ENCODE assay signal across 13 cellular contexts in genomic region chr16:85171004-85171808, GRCh38. TPM values are rescaled to one million over a fixed set of nuclear protein-coding genes. Genes with fewer than 3 reads are reported as not detected.
A peak's percentile ranks its signal among the peaks of the same experiment; 100 is the strongest.
DNase-seq lines count a peak whose midpoint lies in the region; ATAC-seq, FAIRE-seq and TF ChIP-seq lines count a peak whose summit lies in the region.
"Had no signal": no experiment of that assay in that cellular context is flagged by ENCODE, and none has a peak within 500 bp of the region (broad histone marks: within the 10 kb centered on the region; RNA-seq: fewer than 3 reads in every experiment).

No MANE protein-coding gene starts in this region.

- H3K9me3 Mint-ChIP-seq in Caco-2 (ENCODE audit: unreplicated experiment) (no peaks in the 10 kb centered on the region), glutamatergic neuron (ENCODE audit: unreplicated experiment) (peaks cover 31% of the 10 kb centered on the region)

- H3K27me3 ChIP-seq in Caco-2 (replicated peaks; ENCODE audit: control insufficient read depth, insufficient read depth, low read length) (no peaks in the 10 kb centered on the region), rectal smooth muscle tissue (ENCODE audit: control insufficient read depth, insufficient read depth, low read length) (no peaks in the 10 kb centered on the region)

- H3K36me3 Mint-ChIP-seq in Caco-2 (ENCODE audit: insufficient read depth, unreplicated experiment) (peaks cover 6% of the 10 kb centered on the region), T-helper 17 cell (ENCODE audit: low read depth) (peaks cover 8% of the 10 kb centered on the region), glutamatergic neuron (ENCODE audit: unreplicated experiment) (no peaks in the 10 kb centered on the region)

- H3K9me3 ChIP-seq in Caco-2 (no peaks in the 10 kb centered on the region), T-helper 17 cell (ENCODE audit: control insufficient read depth, low read length, poor library complexity, severe bottlenecking) (no peaks in the 10 kb centered on the region)

- H3K4me1 ChIP-seq in Caco-2 (peaks cover 61% of the 10 kb centered on the region), rectal smooth muscle tissue (ENCODE audit: control insufficient read depth, insufficient read depth, low read length) (peaks cover 19% of the 10 kb centered on the region)

- CTCF ChIA-PET in Caco-2 (lab: Charles Lee): no interaction called here

- no TSS peak for BruUV-seq in Caco-2 (replicated peaks; lab: Mats Ljungman, UMichigan)

- POLR2A ChIA-PET in Caco-2 (lab: Charles Lee): no interaction called here

- TF ChIP-seq CTCF in Caco-2 (IDR thresholded peaks at IDR 0.05; ENCODE audit: insufficient read depth in 1 of 2, low read depth in 1 of 2, low read length in 1 of 2, severe bottlenecking in 1 of 2, unreplicated experiment in 1 of 2) (no peak), glutamatergic neuron (IDR thresholded peaks at IDR 0.05; ENCODE audit: partially characterized antibody, unreplicated experiment) (no peak)

- ATAC-seq in T-helper 17 cell (no peak), HG02852 (IDR thresholded peaks at IDR 0.05; ENCODE audit: unreplicated experiment) (no peak), HG02938 (IDR thresholded peaks at IDR 0.05; ENCODE audit: unreplicated experiment) (no peak)

- no peak for FAIRE-seq in GM12891 (lab: Jason Lieb, UNC)

- H3K36me3 ChIP-seq in Caco-2 (ENCODE audit: control insufficient read depth, insufficient read depth, low read length) (no peaks in the 10 kb centered on the region), rectal smooth muscle tissue (ENCODE audit: control insufficient read depth, insufficient read depth, low read length) (no peaks in the 10 kb centered on the region)

- H3K9ac ChIP-seq in rectal smooth muscle tissue (ENCODE audit: low read length): no peak overlapping the region

- H3K27me3 Mint-ChIP-seq in Caco-2 (ENCODE audit: insufficient read depth, unreplicated experiment) (no peaks in the 10 kb centered on the region), T-helper 17 cell (peaks cover 74% of the 10 kb centered on the region), glutamatergic neuron (ENCODE audit: unreplicated experiment) (peaks cover 7% of the 10 kb centered on the region)

- no peak overlapping the region; the same call in 1 of the 2 replicates for H3K4me3 ChIP-seq in Caco-2 (ENCODE audit: low read depth, low read length)
- H3K4me3 ChIP-seq in rectal smooth muscle tissue (ENCODE audit: low read length): peak overlapping the region; percentile 64

- peak overlapping the region; percentile 64 for H3K4me3 Mint-ChIP-seq in Caco-2 (ENCODE audit: unreplicated experiment)
- peak overlapping the region; percentile 81 for H3K4me3 Mint-ChIP-seq in T-helper 17 cell
- peak overlapping the region; percentile 84 for H3K4me3 Mint-ChIP-seq in glutamatergic neuron (ENCODE audit: unreplicated experiment)

- intact Hi-C loops in Caco-2 (cut with micrococcal nuclease; ENCODE audit: unreplicated experiment): no loop called here

- DNase-seq in Caco-2: no peak
- DNase-seq in T-helper 17 cell: no peak
- DNase-seq in glutamatergic neuron: no peak
- no peak for DNase-seq in activated effector memory CD4-positive, alpha-beta T cell treated with anti-CD3 and anti-CD28 coated beads, Interleukin-2, amount 50 U/mL, for 16 hours
- no peak for DNase-seq in GM12891 (ENCODE audit: insufficient read length, low spot score)
- DNase-seq: activated CD4-positive, CD25-positive, alpha-beta regulatory T cell treated with anti-CD3 and anti-CD28 coated beads, Interleukin-2, amount 50 U/mL, for 72 hours; amygdala; hypothalamus; MM.1S had no signal

- no peak overlapping the region for H3K27ac Mint-ChIP-seq in Caco-2 (ENCODE audit: unreplicated experiment)
- no peak overlapping the region for H3K27ac Mint-ChIP-seq in T-helper 17 cell
- H3K27ac Mint-ChIP-seq in glutamatergic neuron (ENCODE audit: unreplicated experiment): peak overlapping the region; percentile 38

- H3K4me1 Mint-ChIP-seq in Caco-2 (ENCODE audit: low read depth, unreplicated experiment): peaks cover 49% of the 10 kb centered on the region
- H3K4me1 Mint-ChIP-seq in T-helper 17 cell: peaks cover 6% of the 10 kb centered on the region
- H3K4me1 Mint-ChIP-seq in glutamatergic neuron (ENCODE audit: low read depth, unreplicated experiment): peaks cover 64% of the 10 kb centered on the region

- H3K27ac ChIP-seq in rectal smooth muscle tissue (ENCODE audit: low read depth, low read length): no peak overlapping the region

- TF ChIP-seq POLR2A in GM12891 (IDR thresholded peaks at IDR 0.05; ENCODE audit: low read depth, low read length): no peak

TF ChIP-seq in GM12891, 5 proteins besides CTCF, POLR2A, EP300 and RAD21:
- TF ChIP-seq SPI1 (IDR thresholded peaks at IDR 0.05; ENCODE audit: low read depth, low read length) (no peak), TAF1 (IDR thresholded peaks at IDR 0.05; ENCODE audit: low read depth, low read length) (no peak), PAX5 (IDR thresholded peaks at IDR 0.05; ENCODE audit: insufficient read depth, low read length, severe bottlenecking) (no peak), POU2F2 (IDR thresholded peaks at IDR 0.05; ENCODE audit: low read depth, low read length) (no peak), POLR2AphosphoS5 (IDR thresholded peaks at IDR 0.05; ENCODE audit: low read depth, low read length) (no peak)
TF ChIP-seq in GM12891: peak in this region for 0.

RNA-seq across cellular contexts. Expression of gene CIBAR2, which starts 58.9 kb away (rescaled TPM):
- total RNA-seq in Caco-2 (2022): not detected in 2 replicates
- not detected for total RNA-seq in T-helper 17 cell
- total RNA-seq in glutamatergic neuron (ENCODE audit: unreplicated experiment): not detected
- 0.21 TPM for polyA plus RNA-seq in GM12891 (2012; ENCODE audit: low read depth, missing spikeins)
- total RNA-seq: pulmonary artery endothelial cell had no signal
